ENCODE assay signal across 24 cellular contexts in genomic region chr22:31126869-31127175, GRCh38. TPM values are rescaled to one million over a fixed set of nuclear protein-coding genes. Genes with fewer than 3 reads are reported as not detected.
DNase-seq lines count a peak whose midpoint lies in the region; ATAC-seq, FAIRE-seq and TF ChIP-seq lines count a peak whose summit lies in the region.
"Had no signal": no experiment of that assay in that cellular context is flagged by ENCODE, and none has a peak within 500 bp of the region (broad histone marks: within the 10 kb centered on the region; RNA-seq: fewer than 3 reads in every experiment).

No MANE protein-coding gene starts in this region.

- H3K36me3 ChIP-seq in H1 (ENCODE audit: control insufficient read depth in 2 of 4, insufficient read depth in 4 of 4, low read length in 3 of 4) (no peaks in the 10 kb centered on the region), osteoblast (ENCODE audit: insufficient read depth, low read length) (no peaks in the 10 kb centered on the region)

- peak overlapping the region; percentile 90; the same call in 1 of the 2 replicates for H2BK20ac ChIP-seq in H1 (ENCODE audit: low read length)

- H3K18ac ChIP-seq in H1 (ENCODE audit: extremely low read depth, low read length): peak overlapping the region; percentile 71; the same call in 1 of the 2 replicates

- peak overlapping the region; percentile 86 for H4K91ac ChIP-seq in H1 (replicated peaks; ENCODE audit: insufficient read length, low read length)

- H3K4me2 ChIP-seq in H1 (ENCODE audit: insufficient read depth in 1 of 2, low read depth in 2 of 2, low read length in 2 of 2) (peak overlapping the region in 1 of 2 experiments; percentile 57; a peak in 1 of 4 replicates), osteoblast (ENCODE audit: insufficient read depth, low read length) (no peak overlapping the region)
- H3K4me2 ChIP-seq: SK-N-SH had no signal

- TF ChIP-seq RAD21 in H1 (IDR thresholded peaks at IDR 0.05 in 1 of 2, conservative IDR thresholded peaks at IDR 0.05 in 1 of 2; ENCODE audit: low read depth in 2 of 2, low read length in 2 of 2): no peak

- H3K4me3 ChIP-seq in H1 (ENCODE audit: extremely low read depth in 1 of 4, insufficient read depth in 2 of 4, low read depth in 3 of 4, low read length in 4 of 4) (no peak overlapping the region), osteoblast (ENCODE audit: insufficient read depth, low read length) (no peak overlapping the region)
- H3K4me3 ChIP-seq: GM12878 had no signal

- no peaks in the 10 kb centered on the region for H3K27me3 ChIP-seq in H1 (replicated peaks in 1 of 4; ENCODE audit: control insufficient read depth in 3 of 4, extremely low read depth in 1 of 4, insufficient read depth in 3 of 4, low read length in 3 of 4)
- H3K27me3 ChIP-seq in osteoblast (ENCODE audit: insufficient read depth, low read length): peaks cover 11% of the 10 kb centered on the region

- no peak overlapping the region for H4K5ac ChIP-seq in H1 (ENCODE audit: insufficient read length, low read depth, low read length)

- POLR2A ChIA-PET in H1 (lab: Charles Lee; ENCODE audit: partially characterized antibody): no interaction called here

- H3K4me1 ChIP-seq in H1 (replicated peaks in 1 of 4; ENCODE audit: control insufficient read depth in 3 of 4, insufficient read depth in 4 of 4, low read length in 3 of 4) (peaks cover 0 to 29% (median 12%) of the 10 kb centered on the region in 4 experiments; a peak in 6 of 7 replicates), osteoblast (ENCODE audit: insufficient read depth, low read length) (peaks cover 3% of the 10 kb centered on the region)

- H2AFZ ChIP-seq in H1 (ENCODE audit: low read length) (no peak overlapping the region), osteoblast (ENCODE audit: low read length) (no peak overlapping the region)

- no peak for FAIRE-seq in H1 (lab: Jason Lieb, UNC)
- FAIRE-seq: GM12878, HepG2 had no signal

- no peaks in the 10 kb centered on the region for H4K20me1 ChIP-seq in H1 (replicated peaks in 1 of 2; ENCODE audit: control insufficient read depth in 1 of 2, insufficient read depth in 2 of 2, low read length in 2 of 2)
- H4K20me1 ChIP-seq in osteoblast (ENCODE audit: insufficient read depth, low read length): no peaks in the 10 kb centered on the region

- no peak overlapping the region for H3K27ac ChIP-seq in H1 (ENCODE audit: low read depth, low read length)
- no peak overlapping the region for H3K27ac ChIP-seq in osteoblast (ENCODE audit: low read depth, low read length)

- H3K23ac ChIP-seq in H1 (ENCODE audit: insufficient read length): no peak overlapping the region

- peak overlapping the region; percentile 84; the same call in 1 of the 2 replicates for H2BK5ac ChIP-seq in H1 (ENCODE audit: low read depth, low read length)

- H4K8ac ChIP-seq in H1 (ENCODE audit: extremely low read depth, insufficient read depth, low read length): peak overlapping the region; percentile 29; the same call in 1 of the 2 replicates

- peak overlapping the region; percentile 99; the same call in 1 of the 2 replicates for H2BK12ac ChIP-seq in H1 (ENCODE audit: low read depth, low read length)

- 0 out of 2 replicates have a peak overlapping the region, but pooled peaks have one; percentile 40 for H2AK5ac ChIP-seq in H1 (ENCODE audit: low read depth, low read length)

- H3K23me2 ChIP-seq in H1 (ENCODE audit: low read depth, low read length): no peaks in the 10 kb centered on the region; the same call in 1 of the 2 replicates

- H2BK120ac ChIP-seq in H1 (replicated peaks; ENCODE audit: low read depth, low read length): no peak overlapping the region

- no peak for TF ChIP-seq POLR2A in H1 (IDR thresholded peaks at IDR 0.05; ENCODE audit: control extremely low read depth in 1 of 2, low read depth in 2 of 2, low read length in 2 of 2)

- no peak overlapping the region for H3K56ac ChIP-seq in H1 (replicated peaks; ENCODE audit: insufficient read length, low read depth, low read length)

- H3K79me2 ChIP-seq in H1 (ENCODE audit: control insufficient read depth in 1 of 2, insufficient read depth in 2 of 2, low read length in 2 of 2) (no peaks in the 10 kb centered on the region), osteoblast (ENCODE audit: insufficient read depth, low read length) (no peaks in the 10 kb centered on the region)

- ATAC-seq in HG03097 (IDR thresholded peaks at IDR 0.05; ENCODE audit: low FRiP score, unreplicated experiment) (no peak), HG03469 (IDR thresholded peaks at IDR 0.05; ENCODE audit: unreplicated experiment) (no peak)
- ATAC-seq: HepG2, Panc1 had no signal

- no peak overlapping the region for H3K4ac ChIP-seq in H1 (replicated peaks; ENCODE audit: insufficient read length, low read depth, low read length)

- TF ChIP-seq EP300 in H1 (IDR thresholded peaks at IDR 0.05; ENCODE audit: borderline replicate concordance in 1 of 2, low read depth in 2 of 2, low read length in 2 of 2): no peak

- peak overlapping the region; percentile 98 for H2BK15ac ChIP-seq in H1 (ENCODE audit: low read length)

- no peak overlapping the region for H3K9ac ChIP-seq in H1 (replicated peaks in 1 of 4; ENCODE audit: extremely low read depth in 1 of 4, low read depth in 3 of 4, low read length in 3 of 4)
- H3K9ac ChIP-seq: SK-N-SH had no signal

- H3K14ac ChIP-seq in H1 (ENCODE audit: insufficient read length): no peak overlapping the region

- H3K9me3 ChIP-seq in H1 (ENCODE audit: insufficient read depth in 2 of 2, low read depth in 1 of 2, low read length in 1 of 2): no peaks in the 10 kb centered on the region
- no peaks in the 10 kb centered on the region for H3K9me3 ChIP-seq in osteoblast (ENCODE audit: low read depth, low read length)
- H3K9me3 ChIP-seq: SK-N-SH had no signal

- TF ChIP-seq CTCF in H1 (IDR thresholded peaks at IDR 0.05; ENCODE audit: control extremely low read depth in 1 of 3, insufficient read depth in 1 of 3, low read depth in 1 of 3, low read length in 3 of 3) (no peak), osteoblast (IDR thresholded peaks at IDR 0.05; ENCODE audit: extremely low read depth, low read depth, low read length) (no peak), GM10266 (IDR thresholded peaks at IDR 0.05; ENCODE audit: control insufficient read depth, insufficient read depth, low read depth, missing control alignments) (no peak)

- H3K79me1 ChIP-seq in H1 (ENCODE audit: low read depth, low read length): no peaks in the 10 kb centered on the region

- CTCF ChIA-PET in H1 (lab: Charles Lee; ENCODE audit: partially characterized antibody): interaction anchor here (2.7 kb wide), 1 partner anchor 18 kb away, joined by 23 read pairs; the partner anchor contains the start of gene SELENOM

- 90% methylated on average over 12 of the region's 13 CpGs; no CpG with 5 or more reads in 1 of the 2 experiments for WGBS in H1 (ENCODE audit: extremely low coverage in 1 of 2, insufficient coverage in 1 of 2, insufficient read length in 1 of 2, insufficient replicate concordance in 2 of 2, low coverage in 1 of 2, low lambda C conversion rate in 2 of 2, missing lambda C conversion rate in 1 of 2), 2 experiments

- DNase-seq in NCI-H510A treated with DMSO at 0.1 percent for 48 hours (lab: John Stamatoyannopoulos, UW) (peak; percentile 29), NCI-H510A (lab: John Stamatoyannopoulos, UW) (no peak), H1 (ENCODE audit: low read depth in 1 of 2, low spot score in 2 of 2) (no peak), osteoblast (ENCODE audit: insufficient read length, low spot score, missing footprints) (peak; percentile 49), GM10266 (ENCODE audit: extremely low spot score) (no peak), NK-92 (lab: John Stamatoyannopoulos, UW; ENCODE audit: unreplicated experiment) (no peak)
- DNase-seq: CD4-positive, alpha-beta T cell; COR-L47; HFFc6; KG1; NCI-H1092 treated with DMSO at 0.1 percent for 48 hours; NCI-H1930; NCI-H748 treated with DMSO at 0.1 percent for 48 hours; NK-92 treated with Interleukin-12 subunit alpha and Interleukin-12 subunit beta, amount 100 ng/mL, for 24 hours; SIG-M5; SK-N-SH had no signal

RNA-seq across cellular contexts. Expression of gene INPP5J, which starts 4.1 kb away (rescaled TPM):
- 6.0 and 6.4 TPM in 2 replicates for total RNA-seq in H1 (2021; fragmentation: NEBNext Ultra II Directional; extraction: Animal tissue kit (Norgen Biotek cat#: 25700))
- polyA plus RNA-seq in H1 (2011; rRNA removed): 5.4 and 9.1 TPM in 2 replicates
- 5.6 TPM for polyA plus RNA-seq in H1 (2011; cell fraction: cytosol; rRNA removed)
- polyA plus RNA-seq in H1 (2011; cell fraction: nucleus; rRNA removed): 14.0 TPM
- polyA plus RNA-seq in H1 (2012, experiment 1 of 2): 3.6 to 6.3 TPM (median 5.3 TPM) in 4 replicates
- polyA plus RNA-seq in H1 (2012, experiment 2 of 2): 5.1 TPM
- polyA plus RNA-seq in H1 (2013, experiment 1 of 2): 3.9 TPM
- polyA plus RNA-seq in H1 (2013, experiment 2 of 2): 4.0 TPM
- 2.5 and 2.9 TPM in 2 replicates for polyA minus RNA-seq in H1 (2011; rRNA and poly(A)+ RNA removed)
- polyA minus RNA-seq in H1 (2011; cell fraction: cytosol; rRNA and poly(A)+ RNA removed): 3.7 TPM
- 6.2 TPM for polyA minus RNA-seq in H1 (2011; cell fraction: nucleus; rRNA and poly(A)+ RNA removed)
- total RNA-seq in osteoblast: under 0.01 and 0.36 TPM in 2 replicates

RNA-seq across cellular contexts. Expression of gene PLA2G3, which starts 13.5 kb away (rescaled TPM):
- total RNA-seq in H1 (2021; fragmentation: NEBNext Ultra II Directional; extraction: Animal tissue kit (Norgen Biotek cat#: 25700)): 25.9 and 26.8 TPM in 2 replicates
- polyA plus RNA-seq in H1 (2011; rRNA removed): 18.1 and 19.3 TPM in 2 replicates
- polyA plus RNA-seq in H1 (2011; cell fraction: cytosol; rRNA removed): 19.3 TPM
- polyA plus RNA-seq in H1 (2011; cell fraction: nucleus; rRNA removed): 42.9 TPM
- 18.5 to 22.5 TPM (median 22.0 TPM) in 4 replicates for polyA plus RNA-seq in H1 (2012, experiment 1 of 2)
- polyA plus RNA-seq in H1 (2012, experiment 2 of 2): 20.1 TPM
- 40.7 TPM for polyA plus RNA-seq in H1 (2013, experiment 1 of 2)
- polyA plus RNA-seq in H1 (2013, experiment 2 of 2): 41.4 TPM
- polyA minus RNA-seq in H1 (2011; rRNA and poly(A)+ RNA removed): 10.6 and 14.8 TPM in 2 replicates
- polyA minus RNA-seq in H1 (2011; cell fraction: cytosol; rRNA and poly(A)+ RNA removed): 9.8 TPM
- polyA minus RNA-seq in H1 (2011; cell fraction: nucleus; rRNA and poly(A)+ RNA removed): 12.2 TPM
- total RNA-seq in osteoblast: 0.29 and 0.36 TPM in 2 replicates
- total RNA-seq: A172; CD4-positive, alpha-beta T cell; GM12878; HT-29; NCI-H460 had no signal
- polyA plus RNA-seq: SK-N-SH had no signal

RNA-seq across cellular contexts. Expression of gene SELENOM, which starts 19.5 kb away (rescaled TPM):
- 21.8 and 22.7 TPM in 2 replicates for total RNA-seq in H1 (2021; fragmentation: NEBNext Ultra II Directional; extraction: Animal tissue kit (Norgen Biotek cat#: 25700))
- polyA plus RNA-seq in H1 (2011; rRNA removed): 40.0 and 57.2 TPM in 2 replicates
- polyA plus RNA-seq in H1 (2011; cell fraction: cytosol; rRNA removed): 33.4 TPM
- 32.8 TPM for polyA plus RNA-seq in H1 (2011; cell fraction: nucleus; rRNA removed)
- polyA plus RNA-seq in H1 (2012, experiment 1 of 2): 9.6 to 22.1 TPM (median 16.4 TPM) in 4 replicates
- polyA plus RNA-seq in H1 (2012, experiment 2 of 2): 28.2 TPM
- 50.7 TPM for polyA plus RNA-seq in H1 (2013, experiment 1 of 2)
- 50.7 TPM for polyA plus RNA-seq in H1 (2013, experiment 2 of 2)
- 5.5 and 5.7 TPM in 2 replicates for polyA minus RNA-seq in H1 (2011; rRNA and poly(A)+ RNA removed)
- 10.1 TPM for polyA minus RNA-seq in H1 (2011; cell fraction: cytosol; rRNA and poly(A)+ RNA removed)
- polyA minus RNA-seq in H1 (2011; cell fraction: nucleus; rRNA and poly(A)+ RNA removed): 13.7 TPM
- total RNA-seq in osteoblast: 140 and 157 TPM in 2 replicates

RNA-seq across cellular contexts. Expression of gene RNF185, which starts 33.2 kb away (rescaled TPM):
- 18.0 and 18.4 TPM in 2 replicates for total RNA-seq in H1 (2021; fragmentation: NEBNext Ultra II Directional; extraction: Animal tissue kit (Norgen Biotek cat#: 25700))
- 19.4 and 19.9 TPM in 2 replicates for polyA plus RNA-seq in H1 (2011; rRNA removed)
- 20.5 TPM for polyA plus RNA-seq in H1 (2011; cell fraction: cytosol; rRNA removed)
- polyA plus RNA-seq in H1 (2011; cell fraction: nucleus; rRNA removed): 15.8 TPM
- 18.2 to 19.9 TPM (median 18.8 TPM) in 4 replicates for polyA plus RNA-seq in H1 (2012, experiment 1 of 2)
- 20.9 TPM for polyA plus RNA-seq in H1 (2012, experiment 2 of 2)
- polyA plus RNA-seq in H1 (2013, experiment 1 of 2): 13.1 TPM
- 12.9 TPM for polyA plus RNA-seq in H1 (2013, experiment 2 of 2)
- 21.1 and 25.8 TPM in 2 replicates for polyA minus RNA-seq in H1 (2011; rRNA and poly(A)+ RNA removed)
- polyA minus RNA-seq in H1 (2011; cell fraction: cytosol; rRNA and poly(A)+ RNA removed): 10.2 TPM
- 6.7 TPM for polyA minus RNA-seq in H1 (2011; cell fraction: nucleus; rRNA and poly(A)+ RNA removed)
- 48.0 and 51.8 TPM in 2 replicates for total RNA-seq in osteoblast

RNA-seq across cellular contexts. Expression of gene SMTN, which starts 45.7 kb away (rescaled TPM):
- total RNA-seq in H1 (2021; fragmentation: NEBNext Ultra II Directional; extraction: Animal tissue kit (Norgen Biotek cat#: 25700)): 20.8 and 26.5 TPM in 2 replicates
- polyA plus RNA-seq in H1 (2011; rRNA removed): 12.3 and 27.6 TPM in 2 replicates
- 9.2 TPM for polyA plus RNA-seq in H1 (2011; cell fraction: cytosol; rRNA removed)
- polyA plus RNA-seq in H1 (2011; cell fraction: nucleus; rRNA removed): 31.0 TPM
- 6.7 to 15.9 TPM (median 13.8 TPM) in 4 replicates for polyA plus RNA-seq in H1 (2012, experiment 1 of 2)
- 8.5 TPM for polyA plus RNA-seq in H1 (2012, experiment 2 of 2)
- 17.8 TPM for polyA plus RNA-seq in H1 (2013, experiment 1 of 2)
- polyA plus RNA-seq in H1 (2013, experiment 2 of 2): 16.7 TPM
- 4.6 and 9.1 TPM in 2 replicates for polyA minus RNA-seq in H1 (2011; rRNA and poly(A)+ RNA removed)
- polyA minus RNA-seq in H1 (2011; cell fraction: cytosol; rRNA and poly(A)+ RNA removed): 13.0 TPM
- 10.4 TPM for polyA minus RNA-seq in H1 (2011; cell fraction: nucleus; rRNA and poly(A)+ RNA removed)
- 30.6 and 31.5 TPM in 2 replicates for total RNA-seq in osteoblast

Comparison
In these comparisons a context has a peak if more than half of its experiments do, and no peak if none do; other contexts are left out.
1. DNase-seq: peak in NCI-H510A treated with DMSO at 0.1 percent for 48 hours (single experiment) and osteoblast (single experiment); none in NCI-H510A (single experiment), H1 (0 of 2), GM10266 (single experiment) and NK-92 (single experiment).
2. RNA of gene PLA2G3, which starts 13.5 kb away (total RNA-seq): 25.9 to 26.8 TPM in H1; 0.29 to 0.36 TPM in osteoblast; every median in the first group is over 10 times any median in the second.